In genomic region chr2:130370490-130370889, GRCh38 we compare ENCODE assay signal across 8 cellular contexts. TPM values are rescaled to one million over a fixed set of nuclear protein-coding genes. Genes with fewer than 3 reads are reported as not detected.
A peak's percentile ranks its signal among the peaks of the same experiment; 100 is the strongest.
DNase-seq lines count a peak whose midpoint lies in the region; TF ChIP-seq lines count a peak whose summit lies in the region.

No MANE protein-coding gene starts in this region.

- peaks cover 4% of the 10 kb centered on the region for H3K4me1 ChIP-seq in neural progenitor cell

- H3K27me3 ChIP-seq in neural progenitor cell = no peaks in the 10 kb centered on the region

- H3K4me3 ChIP-seq in neural progenitor cell = no peak overlapping the region

- H3K36me3 Mint-ChIP-seq in activated CD4-positive, alpha-beta memory T cell treated with anti-CD3 and anti-CD28 coated beads, Interleukin-2, amount 10 ng/mL, durations not matched to agents 7 days and 5 days (ENCODE audit: low read depth) = peaks cover 53% of the 10 kb centered on the region
- H3K36me3 Mint-ChIP-seq in glutamatergic neuron (ENCODE audit: unreplicated experiment) (peaks cover 20% of the 10 kb centered on the region), neural progenitor cell (peaks cover 19% of the 10 kb centered on the region)

- H3K79me2 ChIP-seq in neural progenitor cell (ENCODE audit: low read depth) = no peaks in the 10 kb centered on the region

- peak overlapping the region; percentile 87 for H3K4me3 Mint-ChIP-seq in activated CD4-positive, alpha-beta memory T cell treated with anti-CD3 and anti-CD28 coated beads, Interleukin-2, amount 10 ng/mL, durations not matched to agents 7 days and 5 days
- H3K4me3 Mint-ChIP-seq in glutamatergic neuron (ENCODE audit: unreplicated experiment) (peak overlapping the region; percentile 91), neural progenitor cell (no peak overlapping the region)

- peak overlapping the region; percentile 94 for H3K27ac Mint-ChIP-seq in activated CD4-positive, alpha-beta memory T cell treated with anti-CD3 and anti-CD28 coated beads, Interleukin-2, amount 10 ng/mL, durations not matched to agents 7 days and 5 days
- no peak overlapping the region for H3K27ac Mint-ChIP-seq in glutamatergic neuron (ENCODE audit: unreplicated experiment)
- no peak overlapping the region for H3K27ac Mint-ChIP-seq in neural progenitor cell

- H3K9me3 Mint-ChIP-seq in activated CD4-positive, alpha-beta memory T cell treated with anti-CD3 and anti-CD28 coated beads, Interleukin-2, amount 10 ng/mL, durations not matched to agents 7 days and 5 days = peaks cover 3% of the 10 kb centered on the region
- H3K9me3 Mint-ChIP-seq in glutamatergic neuron (ENCODE audit: unreplicated experiment) (peaks cover 17% of the 10 kb centered on the region), neural progenitor cell (peaks cover 5% of the 10 kb centered on the region)

- H2AFZ ChIP-seq in neural progenitor cell (replicated peaks) = no peak overlapping the region

- peak in 4 of 6 experiments; percentile 17 to 48 (median 25) for DNase-seq in stimulated activated naive CD4-positive, alpha-beta T cell (lab: John Stamatoyannopoulos, UW)
- DNase-seq in stimulated activated naive CD4-positive, alpha-beta T cell treated with Interleukin-2 at 50 U/mL for 16 hours (lab: John Stamatoyannopoulos, UW) = no peak
- peak; percentile 67 for DNase-seq in activated CD4-positive, alpha-beta memory T cell treated with anti-CD3 and anti-CD28 coated beads, Interleukin-2, amount 10 ng/mL, durations not matched to agents 7 days and 5 days
- DNase-seq in glutamatergic neuron = no peak
- no peak for DNase-seq in inferior parietal cortex (ENCODE audit: extremely low spot score)
- no peak for DNase-seq in neural progenitor cell (ENCODE audit: low spot score)
- DNase-seq in DMS 273 (lab: John Stamatoyannopoulos, UW; ENCODE audit: unreplicated experiment) = no peak
- DNase-seq in NCI-H2227 (lab: John Stamatoyannopoulos, UW; ENCODE audit: unreplicated experiment) = no peak

- no peaks in the 10 kb centered on the region for H3F3A ChIP-seq in neural progenitor cell (ENCODE audit: low read depth)

- no peak overlapping the region for H3K4me2 ChIP-seq in neural progenitor cell

- peaks cover 53% of the 10 kb centered on the region for H3K4me1 Mint-ChIP-seq in activated CD4-positive, alpha-beta memory T cell treated with anti-CD3 and anti-CD28 coated beads, Interleukin-2, amount 10 ng/mL, durations not matched to agents 7 days and 5 days
- peaks cover 13% of the 10 kb centered on the region for H3K4me1 Mint-ChIP-seq in glutamatergic neuron (ENCODE audit: low read depth, unreplicated experiment)
- peaks cover 15% of the 10 kb centered on the region for H3K4me1 Mint-ChIP-seq in neural progenitor cell

- no peak overlapping the region for H3K9ac ChIP-seq in neural progenitor cell

- TF ChIP-seq CTCF in glutamatergic neuron (IDR thresholded peaks at IDR 0.05; ENCODE audit: partially characterized antibody, unreplicated experiment) = no peak
- no peak for TF ChIP-seq CTCF in neural progenitor cell (IDR thresholded peaks at IDR 0.05)

- H3K27me3 Mint-ChIP-seq in activated CD4-positive, alpha-beta memory T cell treated with anti-CD3 and anti-CD28 coated beads, Interleukin-2, amount 10 ng/mL, durations not matched to agents 7 days and 5 days = no peaks in the 10 kb centered on the region
- peaks cover 12% of the 10 kb centered on the region for H3K27me3 Mint-ChIP-seq in glutamatergic neuron (ENCODE audit: unreplicated experiment)
- no peaks in the 10 kb centered on the region for H3K27me3 Mint-ChIP-seq in neural progenitor cell (ENCODE audit: insufficient read depth, low read depth)

- POLR2A ChIA-PET in activated CD4-positive, alpha-beta memory T cell treated with anti-CD3 and anti-CD28 coated beads, Interleukin-2, amount 10 ng/mL, durations not matched to agents 7 days and 5 days (lab: Charles Lee) = interaction anchor here (1.1 to 3.7 kb wide), 7 partner anchors 9 to 189 kb away, joined by 3 to 53 read pairs (median 12); partner anchors contain the start of genes IMP4, MZT2B and SMPD4

- no peaks in the 10 kb centered on the region for H3K36me3 ChIP-seq in neural progenitor cell

- H3K27ac ChIP-seq in neural progenitor cell = no peak overlapping the region

- CTCF ChIA-PET in activated CD4-positive, alpha-beta memory T cell treated with anti-CD3 and anti-CD28 coated beads, Interleukin-2, amount 10 ng/mL, durations not matched to agents 7 days and 5 days (lab: Charles Lee) = interaction anchor here (2.3 kb wide), 1 partner anchor 28 kb away, joined by 11 read pairs; the partner anchor contains the start of gene IMP4

- H4K20me1 ChIP-seq in neural progenitor cell (ENCODE audit: low read depth) = no peaks in the 10 kb centered on the region

- no peaks in the 10 kb centered on the region for H3K9me3 ChIP-seq in neural progenitor cell (ENCODE audit: low read depth)

RNA-seq across cellular contexts. Expression of gene PTPN18, which starts 14.6 kb away (rescaled TPM):
- 10 to 100 TPM; 98.0 to 98.6 TPM for total RNA-seq in activated CD4-positive, alpha-beta memory T cell treated with anti-CD3 and anti-CD28 coated beads, Interleukin-2, amount 10 ng/mL, durations not matched to agents 7 days and 5 days
- total RNA-seq in glutamatergic neuron (ENCODE audit: unreplicated experiment) (78.5 TPM), neural progenitor cell (ENCODE audit: low replicate concordance) (4.0 and 17.6 TPM in 2 replicates)

RNA-seq across cellular contexts. Expression of gene IMP4, which starts 27.8 kb away (rescaled TPM):
- total RNA-seq in activated CD4-positive, alpha-beta memory T cell treated with anti-CD3 and anti-CD28 coated beads, Interleukin-2, amount 10 ng/mL, durations not matched to agents 7 days and 5 days = 10 to 100 TPM; 57.7 to 58.9 TPM
- 48.3 TPM for total RNA-seq in glutamatergic neuron (ENCODE audit: unreplicated experiment)
- 23.3 and 51.4 TPM in 2 replicates for total RNA-seq in neural progenitor cell (ENCODE audit: low replicate concordance)

Comparison
In these comparisons a context has a peak if more than half of its experiments do, and no peak if none do; other contexts are left out.
1. DNase-seq: peak in stimulated activated naive CD4-positive, alpha-beta T cell (4 of 6) and activated CD4-positive, alpha-beta memory T cell treated with anti-CD3 and anti-CD28 coated beads, Interleukin-2, amount 10 ng/mL, durations not matched to agents 7 days and 5 days (single experiment); none in stimulated activated naive CD4-positive, alpha-beta T cell treated with Interleukin-2 at 50 U/mL for 16 hours (single experiment), glutamatergic neuron (single experiment), inferior parietal cortex (single experiment), neural progenitor cell (single experiment), DMS 273 (single experiment) and NCI-H2227 (single experiment).